Comparison of ENCODE assay signal across 8 cellular contexts in the genomic region with DNA sequence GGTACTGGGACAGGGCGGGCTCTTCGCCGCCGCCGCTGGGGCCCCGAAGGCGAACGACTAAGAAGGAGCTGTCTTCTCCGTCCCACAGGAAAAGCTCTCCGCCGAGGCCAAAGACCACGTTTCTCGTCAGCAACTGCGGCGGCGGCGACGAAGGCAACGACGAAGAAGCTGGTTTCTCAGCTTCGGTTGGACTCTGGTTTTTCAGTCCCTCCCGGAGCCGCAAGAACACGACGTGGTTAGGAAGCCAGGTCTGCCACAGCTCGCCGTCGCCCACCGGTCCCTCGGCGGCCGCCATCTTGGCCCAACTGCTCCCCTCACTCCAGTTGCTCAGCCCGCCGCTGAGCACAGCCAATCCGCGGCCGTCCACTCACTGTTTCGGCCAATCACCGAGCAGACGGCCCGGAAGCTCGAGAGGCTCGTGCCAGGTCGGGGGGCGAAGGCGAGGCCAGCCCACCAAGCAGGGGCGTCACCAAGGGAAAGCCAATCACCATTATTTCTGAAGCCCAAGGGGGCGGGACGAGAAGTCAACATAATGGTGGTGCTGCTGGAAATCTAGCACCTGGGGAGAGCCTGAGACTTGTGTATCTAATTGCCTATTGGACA. TPM values are rescaled to one million over a fixed set of nuclear protein-coding genes. Genes with fewer than 3 reads are reported as not detected.
DNase-seq lines count a peak whose midpoint lies in the region; ATAC-seq and TF ChIP-seq lines count a peak whose summit lies in the region.

A gene (minus strand): TSS at position 307 of the 603 bp plus-strand sequence. CDS start 12 bp downstream, at position 295.

- H3K36me3 Mint-ChIP-seq in IgD-negative memory B cell: peaks cover 3% of the 10 kb centered on the region

- ATAC-seq in GM21529 (IDR thresholded peaks at IDR 0.05; ENCODE audit: unreplicated experiment): peak; percentile 83
- ATAC-seq in mucosa of descending colon: peak; percentile 93

- H3K9me3 Mint-ChIP-seq in IgD-negative memory B cell: no peaks in the 10 kb centered on the region

- H3K36me3 ChIP-seq in mucosa of descending colon (ENCODE audit: low read depth): no peaks in the 10 kb centered on the region

- H3K9me3 ChIP-seq in mucosa of descending colon: no peaks in the 10 kb centered on the region

- peak within 1 kb of the TSS; percentile 96 to 99 (median 98) for H3K4me3 Mint-ChIP-seq in IgD-negative memory B cell

- H3K4me1 Mint-ChIP-seq in IgD-negative memory B cell: peaks cover 12 to 26% (median 19%) of the 10 kb centered on the region in 3 donors

- no peak for TF ChIP-seq CTCF in epithelial cell of esophagus (IDR thresholded peaks at IDR 0.05; ENCODE audit: insufficient read depth, low read depth, low read length, missing control alignments)
- TF ChIP-seq CTCF in mucosa of descending colon (IDR thresholded peaks at IDR 0.05): no peak

- peak within 1 kb of the TSS; percentile 97 to 100 (median 99) for H3K27ac Mint-ChIP-seq in IgD-negative memory B cell

- H3K4me3 ChIP-seq in epithelial cell of esophagus (ENCODE audit: low read length): peak within 1 kb of the TSS; percentile 91
- peak within 1 kb of the TSS; percentile 45 for H3K4me3 ChIP-seq in mucosa of descending colon

- DNase-seq in DMS 273 treated with DMSO at 0.1 percent for 48 hours (lab: John Stamatoyannopoulos, UW) (peak; percentile 95), OCI-M2 (lab: John Stamatoyannopoulos, UW; ENCODE audit: unreplicated experiment) (peak; percentile 75), activated T-cell treated with anti-CD3 and anti-CD28 coated beads for 4 hours (peak; percentile 94), epithelial cell of esophagus (ENCODE audit: low read depth) (peak; percentile 93), mucosa of descending colon (peak; percentile 96 to 98 (median 96))
- DNase-seq in stimulated activated CD8-positive, alpha-beta memory T cell treated with anti-CD3 and anti-CD28 coated beads, Interleukin-4, amount 100 ng/mL, for 24 hours (ENCODE audit: low read depth): peak; percentile 94

- peaks cover 30% of the 10 kb centered on the region for H3K4me1 ChIP-seq in mucosa of descending colon (ENCODE audit: low read depth)

- H3K27me3 Mint-ChIP-seq in IgD-negative memory B cell: no peaks in the 10 kb centered on the region

- intact Hi-C loops in mucosa of descending colon (cut with DNase I, micrococcal nuclease): no loop called here

RNA-seq across cellular contexts. Expression of the gene that starts here (rescaled TPM):
- 188 TPM for polyA plus RNA-seq in IgD-negative memory B cell
- 10 to 100 TPM; 46.1 to 72.3 (median 50.8) TPM for total RNA-seq in mucosa of descending colon

Comparison
In these comparisons a context has a peak if more than half of its experiments do, and no peak if none do; other contexts are left out.
1. Peak in every context shown above with its lines: DNase-seq, ATAC-seq and H3K4me3 ChIP-seq.